In genomic region chr14:98907271-98907670, GRCh38 we compare ENCODE assay signal across 1 cellular context.
TF ChIP-seq lines count a peak whose summit lies in the region.

No MANE protein-coding gene starts in this region.

TF ChIP-seq in GM23338, 12 proteins besides CTCF, POLR2A, EP300 and RAD21 (continued from another document):
- TF ChIP-seq ZNF462 (CRISPR knock-in tag; IDR thresholded peaks at IDR 0.05), result no peak
- no peak for TF ChIP-seq ZNF331 (CRISPR knock-in tag; IDR thresholded peaks at IDR 0.05; ENCODE audit: low read depth)
TF ChIP-seq in GM23338: peak in this region for 0.
